Comparison of ENCODE assay signal across 28 cellular contexts in genomic region chrX:29447867-29448266, GRCh38.
"Had no signal": no experiment of that assay in that cellular context is flagged by ENCODE, and none has a peak within 500 bp of the region (broad histone marks: within the 10 kb centered on the region; RNA-seq: fewer than 3 reads in every experiment).

No MANE protein-coding gene starts in this region.

- H3K27me3 ChIP-seq: brain microvascular endothelial cell, cardiac muscle cell, MG63, SJCRH30 had no signal

- H3K4me3 ChIP-seq: adrenal gland, cardiac muscle cell, MG63, SJCRH30, SK-N-MC had no signal

- H3K4me1 ChIP-seq: adrenal gland, SJCRH30 had no signal

- H3K36me3 ChIP-seq: adrenal gland, brain microvascular endothelial cell, cardiac muscle cell, MG63, SJCRH30 had no signal

- DNase-seq: activated CD4-positive, alpha-beta T cell treated with anti-CD3 and anti-CD28 coated beads, Interleukin-2, amount 10 ng/mL, durations not matched to agents 24 days and 14 days; activated CD4-positive, alpha-beta T cell treated with anti-CD3 and anti-CD28 coated beads, Interleukin-2, amount 50 U/mL, for 4 hours; activated CD8-positive, alpha-beta T cell treated with anti-CD3 and anti-CD28 coated beads for 36 hours; activated gamma-delta T cell; activated naive CD4-positive, alpha-beta T cell treated with Interleukin-2 at 50 U/mL for 16 hours; activated naive CD8-positive, alpha-beta T cell treated with anti-CD3 and anti-CD28 coated beads, Interleukin-2, amount 10 ng/mL, durations not matched to agents 7 days and 5 days; activated T-cell treated with anti-CD3 and anti-CD28 coated beads, Interleukin-2, amount 50 U/mL, for 1 hour; activated T-cell treated with anti-CD3 and anti-CD28 coated beads, Interleukin-2, amount 50 U/mL, for 72 hours; adrenal gland; brain microvascular endothelial cell; Kasumi-1; KG1; MG63; NCI-H1048; NCI-H1105 treated with DMSO at 0.1 percent for 48 hours; NCI-H1436; NCI-H1694; NCI-H1930; NCI-H345; NCI-H524 treated with DMSO at 0.1 percent for 48 hours; SHP77; T1000 had no signal

- FAIRE-seq: TTC549 had no signal

- H3K27ac ChIP-seq: adrenal gland, brain microvascular endothelial cell, cardiac muscle cell, SJCRH30, SK-N-MC had no signal

- H3K9me3 ChIP-seq: adrenal gland, MG63, SJCRH30 had no signal

- ATAC-seq: activated CD8-positive, alpha-beta T cell treated with anti-CD3 and anti-CD28 coated beads for 36 hours; activated T-cell treated with anti-CD3 and anti-CD28 coated beads, Interleukin-2, amount 50 U/mL, for 72 hours; activated T-helper 17 cell treated with anti-CD3 and anti-CD28 coated beads, Interleukin-2, amount 50 U/mL, for 72 hours; Panc1 had no signal
